Comparison of ENCODE assay signal across 15 cellular contexts in genomic region chr11:94132152-94132558, GRCh38. TPM values are rescaled to one million over a fixed set of nuclear protein-coding genes. Genes with fewer than 3 reads are reported as not detected.
DNase-seq lines count a peak whose midpoint lies in the region; ATAC-seq, FAIRE-seq and TF ChIP-seq lines count a peak whose summit lies in the region.
"Had no signal": no experiment of that assay in that cellular context is flagged by ENCODE, and none has a peak within 500 bp of the region (broad histone marks: within the 10 kb centered on the region; RNA-seq: fewer than 3 reads in every experiment).

No MANE protein-coding gene starts in this region.

- no peak for ATAC-seq in HepG2
- no peak for ATAC-seq in stimulated activated effector memory CD8-positive, alpha-beta T cell treated with anti-CD3 and anti-CD28 coated beads, Interleukin-12 subunit alpha, Interleukin-12 subunit beta, amount 100 ng/mL, for 72 hours
- ATAC-seq in GM18505 (IDR thresholded peaks at IDR 0.05; ENCODE audit: unreplicated experiment) = no peak
- ATAC-seq: HCT116; lower lobe of right lung; stimulated activated naive B cell treated with anti-CD40 and anti-IgM and Interleukin-4, amounts not matched to agents 10 μg/mL and 1 μg/mL and 100 μg/mL, for 72 hours had no signal

- no peak for TF ChIP-seq POLR2A in HepG2 (IDR thresholded peaks at IDR 0.05; ENCODE audit: insufficient read depth in 1 of 2, low read depth in 2 of 2, low read length in 2 of 2)
- no peak for TF ChIP-seq POLR2A in GM18505 (IDR thresholded peaks at IDR 0.05; ENCODE audit: borderline replicate concordance, extremely low read depth, insufficient read depth, insufficient read length)

- CTCF ChIA-PET in AG04450 (lab: Charles Lee) = interaction anchor here (0.7 to 1.8 kb wide), 4 partner anchors 52 to 370 kb away, joined by 3 to 7 read pairs (median 5); no protein-coding TSS in a partner anchor
- CTCF ChIA-PET in HepG2 (lab: Yijun Ruan, JAX; ENCODE audit: low intra/inter-chr PET ratio, low total read pairs) = no interaction called here

- H3K9me3 ChIP-seq in AG04450 (ENCODE audit: control insufficient read depth, insufficient read depth, low read length) = no peaks in the 10 kb centered on the region; the same call in 1 of the 2 replicates
- H3K9me3 ChIP-seq in HUES48 (ENCODE audit: control insufficient read depth, insufficient read depth, low read length) = no peaks in the 10 kb centered on the region
- H3K9me3 ChIP-seq in HepG2 (ENCODE audit: low read length) = no peaks in the 10 kb centered on the region
- H3K9me3 ChIP-seq: lower lobe of right lung had no signal

- no peak for TF ChIP-seq RAD21 in HepG2 (CRISPR knock-in tag; IDR thresholded peaks at IDR 0.05)

- H3K9ac ChIP-seq in HUES48 (ENCODE audit: low read depth, low read length) (no peak overlapping the region), HepG2 (ENCODE audit: insufficient read depth, low read depth, low read length) (no peak overlapping the region)

- peaks cover 56% of the 10 kb centered on the region for H3K4me1 Mint-ChIP-seq in stimulated activated effector memory CD8-positive, alpha-beta T cell treated with anti-CD3 and anti-CD28 coated beads, Interleukin-12 subunit alpha, Interleukin-12 subunit beta, amount 100 ng/mL, for 72 hours

- 99% methylated on average over 5 of the region's 5 CpGs for WGBS in HepG2 (ENCODE audit: low lambda C conversion rate)

- no peak for TF ChIP-seq EP300 in HepG2 (IDR thresholded peaks at IDR 0.05; ENCODE audit: low read depth in 2 of 2, low read length in 2 of 2)
- no peak for TF ChIP-seq EP300 in HepG2 (CRISPR knock-in tag; IDR thresholded peaks at IDR 0.05; ENCODE audit: borderline replicate concordance)

- in situ Hi-C loops in HepG2 (cut with HindIII; ENCODE audit: extremely low pct_ligation_motif_present, low pct_unique_long_range_greater_than_20kb) (no loop called here), G401 (cut with HindIII; ENCODE audit: low sequenced_read_pairs) (no loop called here)

- no peak for FAIRE-seq in bronchial epithelial cell (lab: Jason Lieb, UNC)
- no peak for FAIRE-seq in HepG2 (lab: Jason Lieb, UNC)
- FAIRE-seq: colon, small intestine had no signal

- H3K4me3 Mint-ChIP-seq in stimulated activated effector memory CD8-positive, alpha-beta T cell treated with anti-CD3 and anti-CD28 coated beads, Interleukin-12 subunit alpha, Interleukin-12 subunit beta, amount 100 ng/mL, for 72 hours = no peak overlapping the region
- H3K4me3 Mint-ChIP-seq: stimulated activated naive B cell treated with anti-CD40 and anti-IgM and Interleukin-4, amounts not matched to agents 10 μg/mL and 1 μg/mL and 100 μg/mL, for 72 hours had no signal

- peak overlapping the region; percentile 96 for H3K4me3 ChIP-seq in AG04450 (ENCODE audit: low read depth, low read length)
- H3K4me3 ChIP-seq in HUES48 (ENCODE audit: low read depth, low read length) = 0 out of 2 replicates have a peak overlapping the region, but pooled peaks have one; percentile 24
- no peak overlapping the region for H3K4me3 ChIP-seq in bronchial epithelial cell (ENCODE audit: low read depth, low read length)
- no peak overlapping the region for H3K4me3 ChIP-seq in HepG2 (replicated peaks in 1 of 3; ENCODE audit: insufficient read depth in 1 of 3, low read depth in 2 of 3, low read length in 3 of 3)
- H3K4me3 ChIP-seq: lower lobe of right lung had no signal

- peaks cover 53% of the 10 kb centered on the region for H3K79me2 ChIP-seq in HepG2 (ENCODE audit: insufficient read depth, low read length)

- H3K27ac ChIP-seq in AG04450 (ENCODE audit: low read depth, low read length) (peak overlapping the region; percentile 52), HUES48 (ENCODE audit: low read depth, low read length) (no peak overlapping the region), HepG2 (ENCODE audit: extremely low read length, insufficient read depth, low read length) (no peak overlapping the region)

- peak; percentile 77 for DNase-seq in AG04450 (ENCODE audit: low read depth, low spot score)
- DNase-seq in bronchial epithelial cell (ENCODE audit: low read depth) = peak; percentile 96
- no peak for DNase-seq in HepG2 (ENCODE audit: low spot score)
- no peak for DNase-seq in stimulated activated effector memory CD8-positive, alpha-beta T cell treated with anti-CD3 and anti-CD28 coated beads, Interleukin-12 subunit alpha, Interleukin-12 subunit beta, amount 100 ng/mL, for 72 hours (ENCODE audit: low spot score in 2 of 2)
- no peak for DNase-seq in cerebellar nuclear complex (lab: John Stamatoyannopoulos, UW)
- DNase-seq in G401 (ENCODE audit: low spot score) = no peak
- DNase-seq: activated T-cell treated with anti-CD3 and anti-CD28 coated beads for 4 hours; CD4-positive, CD25-positive, alpha-beta regulatory T cell; lower lobe of right lung; small intestine; stimulated activated naive B cell treated with anti-CD40 and anti-IgM and Interleukin-4, amounts not matched to agents 10 μg/mL and 1 μg/mL and 100 μg/mL, for 72 hours had no signal

- POLR2A ChIA-PET in AG04450 (lab: Yijun Ruan, JAX) (no interaction called here), HepG2 (lab: Yijun Ruan, JAX) (no interaction called here)

- intact Hi-C loops in HepG2 (cut with micrococcal nuclease; ENCODE audit: unreplicated experiment) = no loop called here

- no TSS peak for BruUV-seq in HepG2 (replicated peaks; lab: Mats Ljungman, UMichigan)

- H3K27me3 ChIP-seq in AG04450 (ENCODE audit: control insufficient read depth, insufficient read depth, low read length) (no peaks in the 10 kb centered on the region), HUES48 (ENCODE audit: control insufficient read depth, insufficient read depth, low read length) (peaks cover 2% of the 10 kb centered on the region; the same call in 1 of the 2 replicates), bronchial epithelial cell (ENCODE audit: control insufficient read depth, insufficient read depth, low read length) (no peaks in the 10 kb centered on the region), HepG2 (ENCODE audit: control insufficient read depth in 1 of 2, insufficient read depth in 2 of 2, low read length in 2 of 2) (no peaks in the 10 kb centered on the region; a peak in 1 of 5 replicates)

- H2AFZ ChIP-seq in HepG2 (ENCODE audit: low read length) = no peak overlapping the region

- no peaks in the 10 kb centered on the region for H3K36me3 ChIP-seq in HUES48 (ENCODE audit: control insufficient read depth, insufficient read depth, low read length)
- H3K36me3 ChIP-seq in bronchial epithelial cell (ENCODE audit: control insufficient read depth, insufficient read depth, low read length) = no peaks in the 10 kb centered on the region
- H3K36me3 ChIP-seq in HepG2 (replicated peaks in 1 of 2; ENCODE audit: control insufficient read depth in 1 of 2, insufficient read depth in 2 of 2, low read length in 2 of 2) = no peaks in the 10 kb centered on the region
- H3K36me3 ChIP-seq: lower lobe of right lung had no signal

- no peak overlapping the region for H3K27ac Mint-ChIP-seq in stimulated activated effector memory CD8-positive, alpha-beta T cell treated with anti-CD3 and anti-CD28 coated beads, Interleukin-12 subunit alpha, Interleukin-12 subunit beta, amount 100 ng/mL, for 72 hours
- H3K27ac Mint-ChIP-seq: CD4-positive, CD25-positive, alpha-beta regulatory T cell; stimulated activated naive B cell treated with anti-CD40 and anti-IgM and Interleukin-4, amounts not matched to agents 10 μg/mL and 1 μg/mL and 100 μg/mL, for 72 hours had no signal

- H4K20me1 ChIP-seq in HepG2 (ENCODE audit: insufficient read depth, low read length) = peaks cover 10% of the 10 kb centered on the region; the same call in 1 of the 2 replicates

- TF ChIP-seq CTCF in AG04450 (IDR thresholded peaks at IDR 0.05; ENCODE audit: low read depth, low read length) = no peak
- no peak for TF ChIP-seq CTCF in bronchial epithelial cell (IDR thresholded peaks at IDR 0.05; ENCODE audit: insufficient read depth, low read length, severe bottlenecking)
- no peak for TF ChIP-seq CTCF in HepG2 (CRISPR knock-in tag; IDR thresholded peaks at IDR 0.05)

- peak overlapping the region; percentile 83; the same call in 1 of the 2 replicates for H3K4me2 ChIP-seq in HepG2 (ENCODE audit: low read depth, low read length)

- peaks cover 59% of the 10 kb centered on the region for H3K4me1 ChIP-seq in HUES48 (ENCODE audit: control insufficient read depth, insufficient read depth, low read length)
- H3K4me1 ChIP-seq in HepG2 (ENCODE audit: insufficient read depth, low read length) = peaks cover 39% of the 10 kb centered on the region

- peaks cover 8% of the 10 kb centered on the region for H3K36me3 Mint-ChIP-seq in stimulated activated effector memory CD8-positive, alpha-beta T cell treated with anti-CD3 and anti-CD28 coated beads, Interleukin-12 subunit alpha, Interleukin-12 subunit beta, amount 100 ng/mL, for 72 hours

- peaks cover 2% of the 10 kb centered on the region for H3K9me3 Mint-ChIP-seq in stimulated activated effector memory CD8-positive, alpha-beta T cell treated with anti-CD3 and anti-CD28 coated beads, Interleukin-12 subunit alpha, Interleukin-12 subunit beta, amount 100 ng/mL, for 72 hours

RNA-seq across cellular contexts. Expression of gene PANX1, which starts 3.5 kb away (rescaled TPM):
- polyA plus RNA-seq in AG04450 (2011; rRNA removed) (51.2 and 52.9 TPM in 2 replicates), HepG2 (2011; rRNA removed) (8.3 and 8.5 TPM in 2 replicates)
- 63.7 and 65.5 TPM in 2 replicates for polyA minus RNA-seq in AG04450 (2011; rRNA and poly(A)+ RNA removed)
- total RNA-seq in bronchial epithelial cell (44.8 and 60.3 TPM in 2 replicates), HepG2 (2016; rRNA removed; fragmentation: Illumina TruSeq; extraction: Trizol) (21.7 and 24.8 TPM in 2 replicates)
- 2.7 and 3.0 TPM in 2 replicates for total RNA-seq in HepG2 (2016; cell fraction: cytosol; rRNA removed; fragmentation: Illumina TruSeq; extraction: Trizol; ENCODE audit: low read depth)
- total RNA-seq in HepG2 (2016; cell fraction: insoluble cytoplasmic fraction; rRNA removed; fragmentation: Illumina TruSeq; extraction: Trizol) = 21.2 and 23.9 TPM in 2 replicates
- 10.3 and 10.9 TPM in 2 replicates for total RNA-seq in HepG2 (2016; cell fraction: membrane; rRNA removed; fragmentation: Illumina TruSeq; extraction: Trizol)
- 24.8 and 25.7 TPM in 2 replicates for total RNA-seq in HepG2 (2016; cell fraction: nucleus; rRNA removed; fragmentation: Illumina TruSeq; extraction: Trizol)
- 5.7 and 7.5 TPM in 2 replicates for polyA plus RNA-seq in HepG2 (2011; cell fraction: cytosol; rRNA removed)
- polyA plus RNA-seq in HepG2 (2011; cell fraction: nucleus; rRNA removed) = 3.6 and 4.1 TPM in 2 replicates
- 8.2 and 10.6 TPM in 2 replicates for polyA plus RNA-seq in HepG2 (2012)
- 2.0 and 2.5 TPM in 2 replicates for polyA plus RNA-seq in HepG2 (2016; cell fraction: cytosol; fragmentation: Illumina TruSeq; extraction: Trizol; ENCODE audit: low read depth)
- 10.6 and 12.0 TPM in 2 replicates for polyA plus RNA-seq in HepG2 (2016; cell fraction: insoluble cytoplasmic fraction; fragmentation: Illumina TruSeq; extraction: Trizol; ENCODE audit: low read depth)
- 4.3 and 5.2 TPM in 2 replicates for polyA plus RNA-seq in HepG2 (2016; cell fraction: membrane; fragmentation: Illumina TruSeq; extraction: Trizol; ENCODE audit: low read depth)
- 14.9 and 18.1 TPM in 2 replicates for polyA plus RNA-seq in HepG2 (2016; cell fraction: nucleus; fragmentation: Illumina TruSeq; extraction: Trizol; ENCODE audit: insufficient read depth, low read depth)
- polyA minus RNA-seq in HepG2 (2011; rRNA and poly(A)+ RNA removed; ENCODE audit: low replicate concordance) = 29.4 and 35.6 TPM in 2 replicates
- 12.7 and 17.0 TPM in 2 replicates for polyA minus RNA-seq in HepG2 (2011; cell fraction: cytosol; rRNA and poly(A)+ RNA removed)
- 22.4 and 25.7 TPM in 2 replicates for polyA minus RNA-seq in HepG2 (2011; cell fraction: nucleus; rRNA and poly(A)+ RNA removed)
- 5.7 and 7.0 TPM in 2 replicates for total RNA-seq in G401 (2014; rRNA removed; shearing (Covaris generic))

Comparison
In these comparisons a context has a peak if more than half of its experiments do, and no peak if none do; other contexts are left out.
1. DNase-seq: peak in AG04450 (single experiment) and bronchial epithelial cell (single experiment); none in HepG2 (single experiment), stimulated activated effector memory CD8-positive, alpha-beta T cell treated with anti-CD3 and anti-CD28 coated beads, Interleukin-12 subunit alpha, Interleukin-12 subunit beta, amount 100 ng/mL, for 72 hours (0 of 2), cerebellar nuclear complex (0 of 2) and G401 (single experiment).
2. H3K4me3 ChIP-seq: peak in AG04450 (single experiment) and HUES48 (single experiment); none in bronchial epithelial cell (single experiment) and HepG2 (0 of 3).